ENCODE assay signal across 1 cellular context in the genomic region with DNA sequence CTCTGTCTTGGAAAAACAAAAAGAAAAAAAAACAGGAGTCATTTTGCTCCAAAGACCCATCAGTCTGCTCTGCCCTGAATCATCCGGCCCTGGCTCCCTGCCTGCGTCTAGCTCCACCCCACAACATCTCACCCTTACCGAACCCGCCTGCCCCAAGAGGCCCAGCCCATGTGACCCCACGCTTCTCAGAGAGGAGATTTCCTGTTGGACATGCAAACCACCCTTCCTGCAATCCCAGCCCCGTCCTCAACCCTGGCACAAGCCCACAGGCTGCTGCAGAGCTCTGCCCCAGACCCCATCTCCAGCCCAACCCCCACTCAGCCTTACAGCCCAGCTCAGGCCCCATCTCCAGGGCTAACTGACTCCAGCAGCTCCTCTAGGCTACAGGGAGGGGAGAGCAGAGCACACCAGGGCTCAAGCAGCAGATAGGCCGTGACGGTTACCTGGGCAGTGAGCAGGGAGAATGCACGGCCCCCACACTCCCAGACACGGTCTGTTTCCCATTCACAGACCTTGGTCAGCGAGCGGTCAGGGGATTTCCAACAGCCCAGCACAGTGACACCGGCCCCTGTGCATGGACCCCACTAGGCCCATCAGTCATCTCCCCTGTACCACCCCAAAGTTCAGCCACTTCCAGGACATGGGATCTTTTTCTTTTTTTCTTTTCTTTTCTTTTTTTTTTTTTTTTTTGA.
TF ChIP-seq lines count a peak whose summit lies in the region.

No MANE protein-coding gene starts in this region.

TF ChIP-seq in K562, 482 proteins besides CTCF, POLR2A, EP300 and RAD21 (continued from another document and continues in another):
- TF ChIP-seq DACH1 (IDR thresholded peaks at IDR 0.05; ENCODE audit: partially characterized antibody): no peak
- TF ChIP-seq HMG20B (CRISPR knock-in tag; IDR thresholded peaks at IDR 0.05): no peak
- peak; percentile 43; the same call in 1 of the 2 replicates for TF ChIP-seq MAFG (tag; conservative IDR thresholded peaks at IDR 0.05)
- TF ChIP-seq FOSL1 (tag; conservative IDR thresholded peaks at IDR 0.05): 0 out of 2 replicates have a peak, but pooled peaks have one; percentile 31
- TF ChIP-seq MAZ (CRISPR knock-in tag; conservative IDR thresholded peaks at IDR 0.05 in 1 of 2, IDR thresholded peaks at IDR 0.05 in 1 of 2): no peak
- TF ChIP-seq KHSRP (IDR thresholded peaks at IDR 0.05): no peak
- no peak for TF ChIP-seq COPS2 (conservative IDR thresholded peaks at IDR 0.05)
- peak; percentile 34; the same call in 1 of the 2 replicates for TF ChIP-seq PHF8 (IDR thresholded peaks at IDR 0.05; ENCODE audit: borderline replicate concordance, low read length)
- TF ChIP-seq SIRT6 (IDR thresholded peaks at IDR 0.05; ENCODE audit: low read depth, low read length): no peak
- peak; percentile 54; the same call in 1 of the 2 replicates for TF ChIP-seq SMARCA4 (IDR thresholded peaks at IDR 0.05)
- TF ChIP-seq CHD1 (IDR thresholded peaks at IDR 0.05; ENCODE audit: low read length): no peak
- TF ChIP-seq, protein P1, sequence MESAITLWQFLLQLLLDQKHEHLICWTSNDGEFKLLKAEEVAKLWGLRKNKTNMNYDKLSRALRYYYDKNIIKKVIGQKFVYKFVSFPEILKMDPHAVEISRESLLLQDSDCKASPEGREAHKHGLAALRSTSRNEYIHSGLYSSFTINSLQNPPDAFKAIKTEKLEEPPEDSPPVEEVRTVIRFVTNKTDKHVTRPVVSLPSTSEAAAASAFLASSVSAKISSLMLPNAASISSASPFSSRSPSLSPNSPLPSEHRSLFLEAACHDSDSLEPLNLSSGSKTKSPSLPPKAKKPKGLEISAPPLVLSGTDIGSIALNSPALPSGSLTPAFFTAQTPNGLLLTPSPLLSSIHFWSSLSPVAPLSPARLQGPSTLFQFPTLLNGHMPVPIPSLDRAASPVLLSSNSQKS (CRISPR knock-in tag; IDR thresholded peaks at IDR 0.05): no peak
- TF ChIP-seq, protein P2, sequence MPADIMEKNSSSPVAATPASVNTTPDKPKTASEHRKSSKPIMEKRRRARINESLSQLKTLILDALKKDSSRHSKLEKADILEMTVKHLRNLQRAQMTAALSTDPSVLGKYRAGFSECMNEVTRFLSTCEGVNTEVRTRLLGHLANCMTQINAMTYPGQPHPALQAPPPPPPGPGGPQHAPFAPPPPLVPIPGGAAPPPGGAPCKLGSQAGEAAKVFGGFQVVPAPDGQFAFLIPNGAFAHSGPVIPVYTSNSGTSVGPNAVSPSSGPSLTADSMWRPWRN (IDR thresholded peaks at IDR 0.05; ENCODE audit: low read depth): no peak
- TF ChIP-seq GTF2A2 (tag; IDR thresholded peaks at IDR 0.05): no peak
- no peak for TF ChIP-seq ZNF589 (CRISPR knock-in tag; IDR thresholded peaks at IDR 0.05; ENCODE audit: low read depth)
- no peak for TF ChIP-seq TAF15 (IDR thresholded peaks at IDR 0.05; ENCODE audit: low read depth, low read length)
- TF ChIP-seq PCBP2 (IDR thresholded peaks at IDR 0.05; ENCODE audit: low read depth, low read length, poor library complexity, severe bottlenecking): no peak
- TF ChIP-seq, protein P3, sequence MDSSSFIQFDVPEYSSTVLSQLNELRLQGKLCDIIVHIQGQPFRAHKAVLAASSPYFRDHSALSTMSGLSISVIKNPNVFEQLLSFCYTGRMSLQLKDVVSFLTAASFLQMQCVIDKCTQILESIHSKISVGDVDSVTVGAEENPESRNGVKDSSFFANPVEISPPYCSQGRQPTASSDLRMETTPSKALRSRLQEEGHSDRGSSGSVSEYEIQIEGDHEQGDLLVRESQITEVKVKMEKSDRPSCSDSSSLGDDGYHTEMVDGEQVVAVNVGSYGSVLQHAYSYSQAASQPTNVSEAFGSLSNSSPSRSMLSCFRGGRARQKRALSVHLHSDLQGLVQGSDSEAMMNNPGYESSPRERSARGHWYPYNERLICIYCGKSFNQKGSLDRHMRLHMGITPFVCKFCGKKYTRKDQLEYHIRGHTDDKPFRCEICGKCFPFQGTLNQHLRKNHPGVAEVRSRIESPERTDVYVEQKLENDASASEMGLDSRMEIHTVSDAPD (CRISPR knock-in tag; IDR thresholded peaks at IDR 0.05): no peak
- TF ChIP-seq, protein P4, sequence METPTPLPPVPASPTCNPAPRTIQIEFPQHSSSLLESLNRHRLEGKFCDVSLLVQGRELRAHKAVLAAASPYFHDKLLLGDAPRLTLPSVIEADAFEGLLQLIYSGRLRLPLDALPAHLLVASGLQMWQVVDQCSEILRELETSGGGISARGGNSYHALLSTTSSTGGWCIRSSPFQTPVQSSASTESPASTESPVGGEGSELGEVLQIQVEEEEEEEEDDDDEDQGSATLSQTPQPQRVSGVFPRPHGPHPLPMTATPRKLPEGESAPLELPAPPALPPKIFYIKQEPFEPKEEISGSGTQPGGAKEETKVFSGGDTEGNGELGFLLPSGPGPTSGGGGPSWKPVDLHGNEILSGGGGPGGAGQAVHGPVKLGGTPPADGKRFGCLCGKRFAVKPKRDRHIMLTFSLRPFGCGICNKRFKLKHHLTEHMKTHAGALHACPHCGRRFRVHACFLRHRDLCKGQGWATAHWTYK (CRISPR knock-in tag; IDR thresholded peaks at IDR 0.05): no peak
- TF ChIP-seq, protein P5, sequence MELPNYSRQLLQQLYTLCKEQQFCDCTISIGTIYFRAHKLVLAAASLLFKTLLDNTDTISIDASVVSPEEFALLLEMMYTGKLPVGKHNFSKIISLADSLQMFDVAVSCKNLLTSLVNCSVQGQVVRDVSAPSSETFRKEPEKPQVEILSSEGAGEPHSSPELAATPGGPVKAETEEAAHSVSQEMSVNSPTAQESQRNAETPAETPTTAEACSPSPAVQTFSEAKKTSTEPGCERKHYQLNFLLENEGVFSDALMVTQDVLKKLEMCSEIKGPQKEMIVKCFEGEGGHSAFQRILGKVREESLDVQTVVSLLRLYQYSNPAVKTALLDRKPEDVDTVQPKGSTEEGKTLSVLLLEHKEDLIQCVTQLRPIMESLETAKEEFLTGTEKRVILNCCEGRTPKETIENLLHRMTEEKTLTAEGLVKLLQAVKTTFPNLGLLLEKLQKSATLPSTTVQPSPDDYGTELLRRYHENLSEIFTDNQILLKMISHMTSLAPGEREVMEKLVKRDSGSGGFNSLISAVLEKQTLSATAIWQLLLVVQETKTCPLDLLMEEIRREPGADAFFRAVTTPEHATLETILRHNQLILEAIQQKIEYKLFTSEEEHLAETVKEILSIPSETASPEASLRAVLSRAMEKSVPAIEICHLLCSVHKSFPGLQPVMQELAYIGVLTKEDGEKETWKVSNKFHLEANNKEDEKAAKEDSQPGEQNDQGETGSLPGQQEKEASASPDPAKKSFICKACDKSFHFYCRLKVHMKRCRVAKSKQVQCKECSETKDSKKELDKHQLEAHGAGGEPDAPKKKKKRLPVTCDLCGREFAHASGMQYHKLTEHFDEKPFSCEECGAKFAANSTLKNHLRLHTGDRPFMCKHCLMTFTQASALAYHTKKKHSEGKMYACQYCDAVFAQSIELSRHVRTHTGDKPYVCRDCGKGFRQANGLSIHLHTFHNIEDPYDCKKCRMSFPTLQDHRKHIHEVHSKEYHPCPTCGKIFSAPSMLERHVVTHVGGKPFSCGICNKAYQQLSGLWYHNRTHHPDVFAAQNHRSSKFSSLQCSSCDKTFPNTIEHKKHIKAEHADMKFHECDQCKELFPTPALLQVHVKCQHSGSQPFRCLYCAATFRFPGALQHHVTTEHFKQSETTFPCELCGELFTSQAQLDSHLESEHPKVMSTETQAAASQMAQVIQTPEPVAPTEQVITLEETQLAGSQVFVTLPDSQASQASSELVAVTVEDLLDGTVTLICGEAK (IDR thresholded peaks at IDR 0.05): no peak
- TF ChIP-seq, protein P5 (CRISPR knock-in tag; IDR thresholded peaks at IDR 0.05): no peak
- TF ChIP-seq, protein P6, sequence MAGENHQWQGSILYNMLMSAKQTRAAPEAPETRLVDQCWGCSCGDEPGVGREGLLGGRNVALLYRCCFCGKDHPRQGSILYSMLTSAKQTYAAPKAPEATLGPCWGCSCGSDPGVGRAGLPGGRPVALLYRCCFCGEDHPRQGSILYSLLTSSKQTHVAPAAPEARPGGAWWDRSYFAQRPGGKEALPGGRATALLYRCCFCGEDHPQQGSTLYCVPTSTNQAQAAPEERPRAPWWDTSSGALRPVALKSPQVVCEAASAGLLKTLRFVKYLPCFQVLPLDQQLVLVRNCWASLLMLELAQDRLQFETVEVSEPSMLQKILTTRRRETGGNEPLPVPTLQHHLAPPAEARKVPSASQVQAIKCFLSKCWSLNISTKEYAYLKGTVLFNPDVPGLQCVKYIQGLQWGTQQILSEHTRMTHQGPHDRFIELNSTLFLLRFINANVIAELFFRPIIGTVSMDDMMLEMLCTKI (IDR thresholded peaks at IDR 0.05; ENCODE audit: partially characterized antibody): no peak
- TF ChIP-seq, protein P7, sequence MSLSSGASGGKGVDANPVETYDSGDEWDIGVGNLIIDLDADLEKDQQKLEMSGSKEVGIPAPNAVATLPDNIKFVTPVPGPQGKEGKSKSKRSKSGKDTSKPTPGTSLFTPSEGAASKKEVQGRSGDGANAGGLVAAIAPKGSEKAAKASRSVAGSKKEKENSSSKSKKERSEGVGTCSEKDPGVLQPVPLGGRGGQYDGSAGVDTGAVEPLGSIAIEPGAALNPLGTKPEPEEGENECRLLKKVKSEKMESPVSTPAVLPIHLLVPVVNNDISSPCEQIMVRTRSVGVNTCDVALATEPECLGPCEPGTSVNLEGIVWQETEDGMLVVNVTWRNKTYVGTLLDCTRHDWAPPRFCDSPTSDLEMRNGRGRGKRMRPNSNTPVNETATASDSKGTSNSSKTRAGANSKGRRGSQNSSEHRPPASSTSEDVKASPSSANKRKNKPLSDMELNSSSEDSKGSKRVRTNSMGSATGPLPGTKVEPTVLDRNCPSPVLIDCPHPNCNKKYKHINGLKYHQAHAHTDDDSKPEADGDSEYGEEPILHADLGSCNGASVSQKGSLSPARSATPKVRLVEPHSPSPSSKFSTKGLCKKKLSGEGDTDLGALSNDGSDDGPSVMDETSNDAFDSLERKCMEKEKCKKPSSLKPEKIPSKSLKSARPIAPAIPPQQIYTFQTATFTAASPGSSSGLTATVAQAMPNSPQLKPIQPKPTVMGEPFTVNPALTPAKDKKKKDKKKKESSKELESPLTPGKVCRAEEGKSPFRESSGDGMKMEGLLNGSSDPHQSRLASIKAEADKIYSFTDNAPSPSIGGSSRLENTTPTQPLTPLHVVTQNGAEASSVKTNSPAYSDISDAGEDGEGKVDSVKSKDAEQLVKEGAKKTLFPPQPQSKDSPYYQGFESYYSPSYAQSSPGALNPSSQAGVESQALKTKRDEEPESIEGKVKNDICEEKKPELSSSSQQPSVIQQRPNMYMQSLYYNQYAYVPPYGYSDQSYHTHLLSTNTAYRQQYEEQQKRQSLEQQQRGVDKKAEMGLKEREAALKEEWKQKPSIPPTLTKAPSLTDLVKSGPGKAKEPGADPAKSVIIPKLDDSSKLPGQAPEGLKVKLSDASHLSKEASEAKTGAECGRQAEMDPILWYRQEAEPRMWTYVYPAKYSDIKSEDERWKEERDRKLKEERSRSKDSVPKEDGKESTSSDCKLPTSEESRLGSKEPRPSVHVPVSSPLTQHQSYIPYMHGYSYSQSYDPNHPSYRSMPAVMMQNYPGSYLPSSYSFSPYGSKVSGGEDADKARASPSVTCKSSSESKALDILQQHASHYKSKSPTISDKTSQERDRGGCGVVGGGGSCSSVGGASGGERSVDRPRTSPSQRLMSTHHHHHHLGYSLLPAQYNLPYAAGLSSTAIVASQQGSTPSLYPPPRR (CRISPR knock-in tag; IDR thresholded peaks at IDR 0.05; ENCODE audit: borderline replicate concordance): no peak
- TF ChIP-seq E2F3 (CRISPR knock-in tag; IDR thresholded peaks at IDR 0.05): no peak
